Comparison of ENCODE assay signal across 13 cellular contexts in genomic region chr3:143538577-143538981, GRCh38.
DNase-seq lines count a peak whose midpoint lies in the region; ATAC-seq and TF ChIP-seq lines count a peak whose summit lies in the region.
"Had no signal": no experiment of that assay in that cellular context is flagged by ENCODE, and none has a peak within 500 bp of the region (broad histone marks: within the 10 kb centered on the region; RNA-seq: fewer than 3 reads in every experiment).

No MANE protein-coding gene starts in this region.

- TF ChIP-seq CTCF in OCI-LY3 (IDR thresholded peaks at IDR 0.05; ENCODE audit: low read depth, low read length): no peak
- no peak for TF ChIP-seq CTCF in smooth muscle cell (IDR thresholded peaks at IDR 0.05; ENCODE audit: borderline replicate concordance, insufficient read depth, poor library complexity, severe bottlenecking)

- 77% methylated on average over 2 of the region's 2 CpGs for WGBS in smooth muscle cell (ENCODE audit: low lambda C conversion rate)

- H3F3A ChIP-seq in smooth muscle cell (ENCODE audit: low read depth): no peaks in the 10 kb centered on the region

- H3K27me3 ChIP-seq in OCI-LY3 (ENCODE audit: low read depth, low read length): no peaks in the 10 kb centered on the region
- no peaks in the 10 kb centered on the region for H3K27me3 ChIP-seq in smooth muscle cell (ENCODE audit: low read depth)

- H3K4me3 ChIP-seq in OCI-LY3 (ENCODE audit: low read length): no peak overlapping the region
- no peak overlapping the region for H3K4me3 ChIP-seq in smooth muscle cell
- H3K4me3 ChIP-seq: psoas muscle had no signal

- no peak overlapping the region for H2AFZ ChIP-seq in OCI-LY3 (ENCODE audit: low read depth, low read length)
- H2AFZ ChIP-seq in smooth muscle cell (ENCODE audit: low read depth): no peak overlapping the region

- H3K4me2 ChIP-seq in OCI-LY3 (ENCODE audit: low read length) (peak overlapping the region; percentile 22), smooth muscle cell (no peak overlapping the region)

- no peaks in the 10 kb centered on the region for H4K20me1 ChIP-seq in OCI-LY3 (ENCODE audit: insufficient read depth, low read length)
- H4K20me1 ChIP-seq in smooth muscle cell (ENCODE audit: low read depth): no peaks in the 10 kb centered on the region

- H3K79me2 ChIP-seq in OCI-LY3 (ENCODE audit: low read length): no peaks in the 10 kb centered on the region
- no peaks in the 10 kb centered on the region for H3K79me2 ChIP-seq in smooth muscle cell (ENCODE audit: low read depth)

- H3K36me3 ChIP-seq in OCI-LY3 (replicated peaks; ENCODE audit: low read depth, low read length): peaks cover 4% of the 10 kb centered on the region
- no peaks in the 10 kb centered on the region for H3K36me3 ChIP-seq in smooth muscle cell (ENCODE audit: low read depth)

- H3K4me1 ChIP-seq in OCI-LY3 (ENCODE audit: low read length): peaks cover 52% of the 10 kb centered on the region
- no peaks in the 10 kb centered on the region for H3K4me1 ChIP-seq in smooth muscle cell (ENCODE audit: low read depth)
- H3K4me1 ChIP-seq: psoas muscle had no signal

- no peak for ATAC-seq in HG02623 (IDR thresholded peaks at IDR 0.05; ENCODE audit: unreplicated experiment)

- no peaks in the 10 kb centered on the region for H3K9me3 ChIP-seq in OCI-LY3 (ENCODE audit: insufficient read depth, low read length)
- H3K9me3 ChIP-seq in smooth muscle cell (replicated peaks; ENCODE audit: low read depth): no peaks in the 10 kb centered on the region
- H3K9me3 ChIP-seq: psoas muscle had no signal

- H3K9ac ChIP-seq in OCI-LY3 (ENCODE audit: low read length) (no peak overlapping the region), smooth muscle cell (ENCODE audit: low read depth) (no peak overlapping the region)

- DNase-seq in EL (peak; percentile 8), fibroblast of gingiva (ENCODE audit: low read depth) (peak; percentile 92), renal cortical epithelial cell (ENCODE audit: low read depth) (peak; percentile 62), smooth muscle cell (lab: John Stamatoyannopoulos, UW; ENCODE audit: unreplicated experiment) (no peak), NCI-H2081 treated with DMSO at 0.1 percent for 48 hours (lab: John Stamatoyannopoulos, UW) (no peak), NCI-H146 (lab: John Stamatoyannopoulos, UW) (no peak)
- DNase-seq: activated B cell treated with CpG ODN at 0.5 μM for 24 hours; activated CD8-positive, alpha-beta memory T cell treated with anti-CD3 and anti-CD28 coated beads, Interleukin-2, amount 50 U/mL, for 48 hours; CD4-positive, alpha-beta memory T cell; endodermal cell; psoas muscle had no signal

- H3K27ac ChIP-seq in OCI-LY3 (ENCODE audit: low read length): no peak overlapping the region
- no peak overlapping the region for H3K27ac ChIP-seq in smooth muscle cell (ENCODE audit: low read depth)
- H3K27ac ChIP-seq: psoas muscle had no signal

Comparison
In these comparisons a context has a peak if more than half of its experiments do, and no peak if none do; other contexts are left out.
1. DNase-seq: peak in EL (single experiment), fibroblast of gingiva (single experiment) and renal cortical epithelial cell (single experiment); none in smooth muscle cell (single experiment), NCI-H2081 treated with DMSO at 0.1 percent for 48 hours (single experiment) and NCI-H146 (single experiment).